ENCODE assay signal across 19 cellular contexts in genomic region chr6:16578695-16579094, GRCh38.
"Had no signal": no experiment of that assay in that cellular context is flagged by ENCODE, and none has a peak within 500 bp of the region (broad histone marks: within the 10 kb centered on the region; RNA-seq: fewer than 3 reads in every experiment).

No MANE protein-coding gene starts in this region.

- H3K9me3 ChIP-seq: heart left ventricle, mucosa of descending colon, ovary, tibial artery, upper lobe of right lung, vagina had no signal

- H3K36me3 Mint-ChIP-seq: neural progenitor cell had no signal

- H3K27ac ChIP-seq: coronary artery, heart left ventricle, neural progenitor cell, ovary, tibial artery, upper lobe of right lung, vagina had no signal

- H3K27me3 Mint-ChIP-seq: natural killer cell treated with Interleukin-12 subunit alpha and Interleukin-12 subunit beta and Interleukin-15 and Interleukin-18, amount 100 ng/mL, for 72 hours; stimulated activated naive CD8-positive, alpha-beta T cell treated with anti-CD3 and anti-CD28 coated beads, Interleukin-15, amount 100 ng/mL, for 72 hours had no signal

- H3K9ac ChIP-seq: neural progenitor cell had no signal

- FAIRE-seq: frontal cortex had no signal

- H3K4me3 ChIP-seq: coronary artery, heart left ventricle, mucosa of descending colon, neural progenitor cell, ovary, tibial artery, upper lobe of right lung, vagina had no signal

- H3K4me2 ChIP-seq: neural progenitor cell had no signal

- H3K9me3 Mint-ChIP-seq: natural killer cell treated with Interleukin-12 subunit alpha and Interleukin-12 subunit beta and Interleukin-15 and Interleukin-18, amount 100 ng/mL, for 72 hours; neural progenitor cell; stimulated activated naive CD8-positive, alpha-beta T cell treated with anti-CD3 and anti-CD28 coated beads, Interleukin-15, amount 100 ng/mL, for 72 hours had no signal

- H3K4me1 Mint-ChIP-seq: neural progenitor cell had no signal

- H3K27ac Mint-ChIP-seq: natural killer cell treated with Interleukin-12 subunit alpha and Interleukin-12 subunit beta and Interleukin-15 and Interleukin-18, amount 100 ng/mL, for 72 hours; neural progenitor cell; stimulated activated naive B cell treated with anti-CD40 and anti-IgM and Interleukin-4, amounts not matched to agents 10 μg/mL and 1 μg/mL and 100 μg/mL, for 72 hours had no signal

- H2AFZ ChIP-seq: neural progenitor cell had no signal

- H3K4me3 Mint-ChIP-seq: natural killer cell treated with Interleukin-12 subunit alpha and Interleukin-12 subunit beta and Interleukin-15 and Interleukin-18, amount 100 ng/mL, for 72 hours; neural progenitor cell; stimulated activated naive B cell treated with anti-CD40 and anti-IgM and Interleukin-4, amounts not matched to agents 10 μg/mL and 1 μg/mL and 100 μg/mL, for 72 hours; stimulated activated naive CD8-positive, alpha-beta T cell treated with anti-CD3 and anti-CD28 coated beads, Interleukin-15, amount 100 ng/mL, for 72 hours had no signal

- DNase-seq: effector CD8-positive, alpha-beta T cell; heart left ventricle; hippocampal formation; left colon; mammary epithelial cell; mucosa of descending colon; nucleus accumbens; ovary; right cardiac atrium; stimulated activated CD4-positive, alpha-beta T cell treated with anti-CD3 and anti-CD28 coated beads, Interleukin-4, amount 100 ng/mL, for 24 hours; stimulated activated naive B cell treated with anti-CD40 and anti-IgM and Interleukin-4, amounts not matched to agents 10 μg/mL and 1 μg/mL and 100 μg/mL, for 72 hours; stimulated activated naive CD8-positive, alpha-beta T cell treated with anti-CD3 and anti-CD28 coated beads, Interleukin-15, amount 100 ng/mL, for 72 hours; tibial artery; upper lobe of right lung had no signal

- H3K4me1 ChIP-seq: neural progenitor cell, upper lobe of right lung, vagina had no signal

- ATAC-seq: heart left ventricle; left colon; mucosa of descending colon; natural killer cell treated with Interleukin-12 subunit alpha and Interleukin-12 subunit beta and Interleukin-15 and Interleukin-18, amount 100 ng/mL, for 72 hours; right cardiac atrium; stimulated activated naive B cell treated with anti-CD40 and anti-IgM and Interleukin-4, amounts not matched to agents 10 μg/mL and 1 μg/mL and 100 μg/mL, for 72 hours; stimulated activated naive CD8-positive, alpha-beta T cell treated with anti-CD3 and anti-CD28 coated beads, Interleukin-15, amount 100 ng/mL, for 72 hours; upper lobe of right lung had no signal

- H3K36me3 ChIP-seq: neural progenitor cell, ovary, vagina had no signal

- H3K27me3 ChIP-seq: heart left ventricle, neural progenitor cell, ovary, tibial artery, upper lobe of right lung, vagina had no signal
